ENCODE assay signal across 16 cellular contexts in genomic region chr1:221672160-221672762, GRCh38.
DNase-seq lines count a peak whose midpoint lies in the region; ATAC-seq, FAIRE-seq and TF ChIP-seq lines count a peak whose summit lies in the region.
"Had no signal": no experiment of that assay in that cellular context is flagged by ENCODE, and none has a peak within 500 bp of the region (broad histone marks: within the 10 kb centered on the region; RNA-seq: fewer than 3 reads in every experiment).

No MANE protein-coding gene starts in this region.

- H3K9me2 ChIP-seq in PC-3 (replicated peaks; ENCODE audit: low read length), result no peaks in the 10 kb centered on the region

- TF ChIP-seq CTCF in D721Med (IDR thresholded peaks at IDR 0.05; ENCODE audit: insufficient read depth, missing control alignments) (no peak), PC-3 (conservative IDR thresholded peaks at IDR 0.05; ENCODE audit: low read depth, low read length) (no peak), choroid plexus epithelial cell (conservative IDR thresholded peaks at IDR 0.05; ENCODE audit: low read depth, low read length) (no peak)

- no peak overlapping the region for H3K9ac ChIP-seq in PC-3 (ENCODE audit: low read length)
- no peak overlapping the region for H3K9ac ChIP-seq in mesenchymal stem cell (ENCODE audit: low read length)

- no peak overlapping the region for H3K4me2 ChIP-seq in PC-3 (ENCODE audit: low read length)
- H3K4me2 ChIP-seq in mesenchymal stem cell (ENCODE audit: low read length, poor library complexity, severe bottlenecking), result no peak overlapping the region

- intact Hi-C loops in PC-3 (cut with micrococcal nuclease), result no loop called here

- WGBS in mesenchymal stem cell, result 58% methylated on average over 2 of the region's 3 CpGs

- peak; percentile 50 for ATAC-seq in PC-3
- ATAC-seq in HG02763 (IDR thresholded peaks at IDR 0.05; ENCODE audit: unreplicated experiment), result no peak
- no peak for ATAC-seq in HG03521 (IDR thresholded peaks at IDR 0.05; ENCODE audit: unreplicated experiment)
- ATAC-seq: activated CD4-positive, CD25-positive, alpha-beta regulatory T cell treated with anti-CD3 and anti-CD28 coated beads, Interleukin-2, amount 50 U/mL, for 24 hours; stimulated activated naive CD8-positive, alpha-beta T cell treated with anti-CD3 and anti-CD28 coated beads, Interleukin-15, Interleukin-2, amounts not matched to agents 100 U/mL and 50 U/mL, for 24 hours; T-cell had no signal

- peak overlapping the region in 1 of 2 experiments; percentile 62 for H3K18ac ChIP-seq in mesenchymal stem cell (ENCODE audit: low read depth in 1 of 2, low read length in 2 of 2)

- no peak overlapping the region for H2BK5ac ChIP-seq in mesenchymal stem cell (ENCODE audit: low read depth, low read length, poor library complexity, severe bottlenecking)

- H3K4me3 ChIP-seq in PC-3 (ENCODE audit: low read length), result no peak overlapping the region
- no peak overlapping the region for H3K4me3 ChIP-seq in choroid plexus epithelial cell (ENCODE audit: low read depth, low read length)
- no peak overlapping the region for H3K4me3 ChIP-seq in mesenchymal stem cell (ENCODE audit: insufficient read depth in 1 of 2, low read depth in 1 of 2, low read length in 2 of 2)

- no peak overlapping the region for H4K91ac ChIP-seq in mesenchymal stem cell (ENCODE audit: low read length)

- peaks cover 22% of the 10 kb centered on the region for H3K4me1 ChIP-seq in PC-3 (ENCODE audit: insufficient read depth, low read length)
- H3K4me1 ChIP-seq in mesenchymal stem cell (ENCODE audit: control insufficient read depth, insufficient read depth, low read depth, low read length), result peaks cover 3% of the 10 kb centered on the region

- no peaks in the 10 kb centered on the region for H3F3A ChIP-seq in PC-3 (ENCODE audit: low read length, unreplicated experiment)

- BruUV-seq in PC-3 (replicated peaks; lab: Mats Ljungman, UMichigan), result no TSS peak

- FAIRE-seq in D721Med (lab: Jason Lieb, UNC), result peak; percentile 78

- no peak overlapping the region for H4K8ac ChIP-seq in mesenchymal stem cell (ENCODE audit: low read length)

- no peak overlapping the region for H3K14ac ChIP-seq in mesenchymal stem cell (ENCODE audit: low read length in 2 of 2)

- no peak for DNase-seq in D721Med (ENCODE audit: insufficient read length, low spot score)
- DNase-seq in PC-3, result peak; percentile 63
- DNase-seq in choroid plexus epithelial cell (ENCODE audit: low read depth), result peak; percentile 73
- DNase-seq in mesenchymal stem cell, result peak; percentile 50
- no peak for DNase-seq in NCI-H187 treated with DMSO at 0.1 percent for 48 hours (lab: John Stamatoyannopoulos, UW)
- no peak for DNase-seq in COLO829 (ENCODE audit: low spot score)
- DNase-seq: activated naive CD4-positive, alpha-beta T cell treated with anti-CD3 and anti-CD28 coated beads for 36 hours; H7; NCI-H2029 treated with DMSO at 0.1 percent for 48 hours; NCI-H748 treated with DMSO at 0.1 percent for 48 hours; stimulated activated naive CD8-positive, alpha-beta T cell treated with anti-CD3 and anti-CD28 coated beads, Interleukin-15, Interleukin-2, amounts not matched to agents 100 U/mL and 50 U/mL, for 24 hours; T-cell had no signal

- H2AFZ ChIP-seq in PC-3 (ENCODE audit: low read length) (no peak overlapping the region), mesenchymal stem cell (ENCODE audit: low read depth, low read length) (no peak overlapping the region)

- H2AK5ac ChIP-seq in mesenchymal stem cell (ENCODE audit: low read length, severe bottlenecking), result no peak overlapping the region

- H3K79me1 ChIP-seq in mesenchymal stem cell (replicated peaks; ENCODE audit: low read length, poor library complexity, severe bottlenecking), result no peaks in the 10 kb centered on the region

- H3K27ac ChIP-seq in PC-3 (ENCODE audit: low read length) (peak overlapping the region; percentile 4; the same call in 1 of the 2 replicates), mesenchymal stem cell (ENCODE audit: low read length, poor library complexity, severe bottlenecking) (peak overlapping the region; percentile 72)
- H3K27ac ChIP-seq: RWPE1 had no signal

- no peaks in the 10 kb centered on the region for H3K36me3 ChIP-seq in PC-3 (ENCODE audit: low read depth, low read length)
- H3K36me3 ChIP-seq in mesenchymal stem cell (ENCODE audit: control insufficient read depth in 1 of 2, insufficient read depth in 2 of 2, low read depth in 1 of 2, low read length in 2 of 2), result no peaks in the 10 kb centered on the region

- no peaks in the 10 kb centered on the region for H3K79me2 ChIP-seq in PC-3 (ENCODE audit: low read length)

- H3K4ac ChIP-seq in mesenchymal stem cell (ENCODE audit: low read depth in 1 of 2, low read length in 2 of 2), result no peak overlapping the region

- no peaks in the 10 kb centered on the region for H4K20me1 ChIP-seq in PC-3 (ENCODE audit: low read length)

- no peak overlapping the region for H3K23ac ChIP-seq in mesenchymal stem cell (ENCODE audit: low read length in 2 of 2)

- H2BK15ac ChIP-seq in mesenchymal stem cell (ENCODE audit: low read depth, poor library complexity, severe bottlenecking), result no peak overlapping the region

- CTCF ChIA-PET in PC-3 (lab: Charles Lee), result no interaction called here

- no peak overlapping the region for H2BK12ac ChIP-seq in mesenchymal stem cell (ENCODE audit: low read length in 2 of 2)

- H3K27me3 ChIP-seq in PC-3 (ENCODE audit: low read length) (no peaks in the 10 kb centered on the region), mesenchymal stem cell (ENCODE audit: control insufficient read depth in 1 of 2, insufficient read depth in 1 of 2, low read length in 2 of 2) (no peaks in the 10 kb centered on the region)

- POLR2A ChIA-PET in PC-3 (lab: Charles Lee; ENCODE audit: unreplicated experiment), result no interaction called here

- no peak overlapping the region for H2BK120ac ChIP-seq in mesenchymal stem cell (ENCODE audit: low read depth, low read length)

- H3K9me3 ChIP-seq in PC-3 (ENCODE audit: low read length) (no peaks in the 10 kb centered on the region), mesenchymal stem cell (ENCODE audit: control insufficient read depth, low read length) (no peaks in the 10 kb centered on the region)

Comparison
In these comparisons a context has a peak if more than half of its experiments do, and no peak if none do; other contexts are left out.
1. DNase-seq: peak in PC-3 (single experiment), choroid plexus epithelial cell (single experiment) and mesenchymal stem cell (single experiment); none in D721Med (single experiment), NCI-H187 treated with DMSO at 0.1 percent for 48 hours (single experiment) and COLO829 (single experiment).